In genomic region chr4:132934901-132935300, GRCh38 we compare ENCODE assay signal across 22 cellular contexts.
"Had no signal": no experiment of that assay in that cellular context is flagged by ENCODE, and none has a peak within 500 bp of the region (broad histone marks: within the 10 kb centered on the region; RNA-seq: fewer than 3 reads in every experiment).

No MANE protein-coding gene starts in this region.

- H3K36me3 ChIP-seq: left ventricle myocardium inferior, stomach, suprapubic skin, tibial nerve had no signal

- H3K9ac ChIP-seq: parathyroid adenoma had no signal

- H3K4me3 Mint-ChIP-seq: activated T-helper 17 cell treated with anti-CD3 and anti-CD28 coated beads, Interleukin-2, amount 50 U/mL, for 72 hours; brain; natural killer cell; stimulated activated effector memory CD8-positive, alpha-beta T cell treated with anti-CD3 and anti-CD28 coated beads, Interleukin-12 subunit alpha, Interleukin-12 subunit beta, amount 100 ng/mL, for 72 hours had no signal

- H3K4me3 ChIP-seq: hepatocyte, left ventricle myocardium inferior, stomach, suprapubic skin, tibial nerve had no signal

- H3K27me3 ChIP-seq: foreskin keratinocyte, hepatocyte, stomach, suprapubic skin, tibial nerve had no signal

- H3K4me1 ChIP-seq: foreskin keratinocyte, left ventricle myocardium inferior, parathyroid adenoma, stomach, suprapubic skin, tibial nerve had no signal

- H3K27ac Mint-ChIP-seq: activated naive CD4-positive, alpha-beta T cell treated with anti-CD3 and anti-CD28 coated beads, Interleukin-2, amount 50 U/mL, for 72 hours; activated T-helper 17 cell treated with anti-CD3 and anti-CD28 coated beads, Interleukin-2, amount 50 U/mL, for 72 hours; brain; natural killer cell; stimulated activated effector memory CD8-positive, alpha-beta T cell treated with anti-CD3 and anti-CD28 coated beads, Interleukin-12 subunit alpha, Interleukin-12 subunit beta, amount 100 ng/mL, for 72 hours had no signal

- H3K27ac ChIP-seq: foreskin keratinocyte, hepatocyte, left ventricle myocardium inferior, parathyroid adenoma, stomach, suprapubic skin, tibial nerve, VCaP had no signal

- H3K27me3 Mint-ChIP-seq: activated T-helper 17 cell treated with anti-CD3 and anti-CD28 coated beads, Interleukin-2, amount 50 U/mL, for 72 hours; brain had no signal

- H2AFZ ChIP-seq: hepatocyte, parathyroid adenoma had no signal

- H3K36me3 Mint-ChIP-seq: brain; stimulated activated effector memory CD8-positive, alpha-beta T cell treated with anti-CD3 and anti-CD28 coated beads, Interleukin-12 subunit alpha, Interleukin-12 subunit beta, amount 100 ng/mL, for 72 hours had no signal

- DNase-seq: activated CD4-positive, alpha-beta T cell treated with anti-CD3 and anti-CD28 coated beads for 1 hour; activated CD4-positive, alpha-beta T cell treated with anti-CD3 and anti-CD28 coated beads, Interleukin-2, amount 50 U/mL, for 1 hour; activated T-cell treated with anti-CD3 and anti-CD28 coated beads, Interleukin-2, amount 50 U/mL, for 1 hour; aorta; glutamatergic neuron; left ventricle myocardium inferior; midbrain; natural killer cell; nucleus accumbens; right cardiac atrium; stimulated activated CD4-positive, alpha-beta T cell treated with anti-CD3 and anti-CD28 coated beads, Interleukin-2, amount 100 ng/mL, for 24 hours; stomach had no signal

- H3K79me2 ChIP-seq: hepatocyte, parathyroid adenoma had no signal

- ATAC-seq: activated naive CD4-positive, alpha-beta T cell treated with anti-CD3 and anti-CD28 coated beads, Interleukin-2, amount 50 U/mL, for 72 hours; activated T-helper 17 cell treated with anti-CD3 and anti-CD28 coated beads, Interleukin-2, amount 50 U/mL, for 72 hours; foreskin keratinocyte; natural killer cell; right cardiac atrium; stimulated activated effector memory CD8-positive, alpha-beta T cell treated with anti-CD3 and anti-CD28 coated beads, Interleukin-12 subunit alpha, Interleukin-12 subunit beta, amount 100 ng/mL, for 72 hours had no signal

- H3K4me1 Mint-ChIP-seq: activated T-helper 17 cell treated with anti-CD3 and anti-CD28 coated beads, Interleukin-2, amount 50 U/mL, for 72 hours; brain; natural killer cell; stimulated activated effector memory CD8-positive, alpha-beta T cell treated with anti-CD3 and anti-CD28 coated beads, Interleukin-12 subunit alpha, Interleukin-12 subunit beta, amount 100 ng/mL, for 72 hours had no signal

- H3K4me2 ChIP-seq: hepatocyte had no signal
